In the genomic region with DNA sequence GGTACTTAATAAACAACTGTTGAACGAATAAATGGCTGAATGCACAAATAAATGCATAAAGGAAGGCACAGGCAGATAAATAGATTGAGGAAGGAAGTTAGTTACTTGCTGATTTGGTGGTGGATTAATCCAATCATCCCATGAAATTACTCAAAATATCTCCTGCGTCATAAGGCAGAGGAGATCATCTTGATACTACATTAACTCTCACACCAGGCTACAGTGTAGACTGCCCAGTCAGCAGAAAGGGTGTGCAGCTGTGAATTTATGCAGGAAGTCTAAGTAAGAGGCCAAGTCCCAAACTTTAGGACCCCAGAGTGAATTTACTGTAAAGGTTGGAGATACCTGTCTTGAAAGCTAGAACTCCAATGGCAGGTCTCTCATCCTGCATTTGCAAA, we compare ENCODE assay signal across 12 cellular contexts. TPM values are rescaled to one million over a fixed set of nuclear protein-coding genes. Genes with fewer than 3 reads are reported as not detected.
A peak's percentile ranks its signal among the peaks of the same experiment; 100 is the strongest.
DNase-seq lines count a peak whose midpoint lies in the region; ATAC-seq and TF ChIP-seq lines count a peak whose summit lies in the region.
"Had no signal": no experiment of that assay in that cellular context is flagged by ENCODE, and none has a peak within 500 bp of the region (broad histone marks: within the 10 kb centered on the region; RNA-seq: fewer than 3 reads in every experiment).

No MANE protein-coding gene starts in this region.

- no peak overlapping the region for H3K18ac ChIP-seq in neuronal stem cell (ENCODE audit: low read length)

- peaks cover 17 to 20% of the 10 kb centered on the region in 2 donors for H3K4me1 ChIP-seq in neuronal stem cell (ENCODE audit: control insufficient read depth in 2 of 2, insufficient read depth in 1 of 2, low read depth in 1 of 2, low read length in 2 of 2)
- peaks cover 73% of the 10 kb centered on the region for H3K4me1 ChIP-seq in vagina
- H3K4me1 ChIP-seq in ovary (ENCODE audit: insufficient read depth): peaks cover 21% of the 10 kb centered on the region
- peaks cover 10% of the 10 kb centered on the region for H3K4me1 ChIP-seq in neural progenitor cell

- H2BK15ac ChIP-seq in neuronal stem cell (ENCODE audit: low read length): no peak overlapping the region

- H2BK120ac ChIP-seq in neuronal stem cell (ENCODE audit: low read depth, low read length): no peak overlapping the region

- no peak overlapping the region for H4K8ac ChIP-seq in neuronal stem cell (ENCODE audit: low read depth, low read length)

- H4K20me1 ChIP-seq in neural progenitor cell (ENCODE audit: low read depth): no peaks in the 10 kb centered on the region

- peaks cover 6% of the 10 kb centered on the region for H3K27me3 Mint-ChIP-seq in neural progenitor cell (ENCODE audit: insufficient read depth, low read depth)
- H3K27me3 Mint-ChIP-seq: stimulated activated memory B cell treated with anti-CD40 and anti-IgM and Interleukin-4, amounts not matched to agents 10 μg/mL and 1 μg/mL and 100 μg/mL, for 72 hours had no signal

- no peak overlapping the region for H3K4me3 Mint-ChIP-seq in neural progenitor cell
- H3K4me3 Mint-ChIP-seq: effector memory CD8-positive, alpha-beta T cell; naive B cell; stimulated activated memory B cell treated with anti-CD40 and anti-IgM and Interleukin-4, amounts not matched to agents 10 μg/mL and 1 μg/mL and 100 μg/mL, for 72 hours had no signal

- no peaks in the 10 kb centered on the region for H3K9me3 Mint-ChIP-seq in neural progenitor cell
- H3K9me3 Mint-ChIP-seq: stimulated activated memory B cell treated with anti-CD40 and anti-IgM and Interleukin-4, amounts not matched to agents 10 μg/mL and 1 μg/mL and 100 μg/mL, for 72 hours had no signal

- DNase-seq in DMS 273 treated with DMSO at 0.1 percent for 48 hours (lab: John Stamatoyannopoulos, UW): peak; percentile 39
- DNase-seq in DMS 273 (lab: John Stamatoyannopoulos, UW; ENCODE audit: unreplicated experiment): no peak
- DNase-seq in Right ventricle myocardium superior: no peak
- no peak for DNase-seq in neuronal stem cell (ENCODE audit: low spot score)
- DNase-seq in vagina (ENCODE audit: extremely low spot score in 2 of 2): no peak
- DNase-seq in ovary: no peak
- no peak for DNase-seq in neural progenitor cell (ENCODE audit: low spot score)
- DNase-seq: 8988T; effector memory CD8-positive, alpha-beta T cell; naive B cell had no signal

- H3K4ac ChIP-seq in neuronal stem cell (ENCODE audit: low read length): no peak overlapping the region

- no peaks in the 10 kb centered on the region for H3K79me2 ChIP-seq in neural progenitor cell (ENCODE audit: low read depth)

- no peaks in the 10 kb centered on the region for H3K27me3 ChIP-seq in neuronal stem cell (ENCODE audit: control insufficient read depth in 3 of 3, insufficient read depth in 3 of 3, low read depth in 1 of 3, low read length in 3 of 3)
- H3K27me3 ChIP-seq in vagina: no peaks in the 10 kb centered on the region
- H3K27me3 ChIP-seq in ovary: no peaks in the 10 kb centered on the region
- H3K27me3 ChIP-seq in neural progenitor cell: no peaks in the 10 kb centered on the region

- H3K9ac ChIP-seq in neuronal stem cell (ENCODE audit: low read depth, low read length, poor library complexity) (no peak overlapping the region), neural progenitor cell (no peak overlapping the region)

- WGBS in neuronal stem cell (ENCODE audit: extremely low coverage in 2 of 2, insufficient read length in 2 of 2, insufficient replicate concordance in 1 of 2), 2 donors: no CpG with 5 or more reads among the region's 2 CpGs
- WGBS in ovary, 3 donors: 54 to 68% (median 61%) methylated on average over 2 of the region's 2 CpGs

- no peak overlapping the region for H4K91ac ChIP-seq in neuronal stem cell (ENCODE audit: low read depth, low read length, poor library complexity)

- H3K4me3 ChIP-seq in neuronal stem cell (ENCODE audit: low read length in 2 of 2) (no peak overlapping the region), vagina (no peak overlapping the region), ovary (no peak overlapping the region), neural progenitor cell (no peak overlapping the region)

- no peak for TF ChIP-seq EP300 in ovary (IDR thresholded peaks at IDR 0.05)

- no peak overlapping the region for H3K27ac Mint-ChIP-seq in neural progenitor cell
- H3K27ac Mint-ChIP-seq: effector memory CD8-positive, alpha-beta T cell; naive B cell; stimulated activated memory B cell treated with anti-CD40 and anti-IgM and Interleukin-4, amounts not matched to agents 10 μg/mL and 1 μg/mL and 100 μg/mL, for 72 hours had no signal

- H3K79me1 ChIP-seq in neuronal stem cell (ENCODE audit: low read depth, low read length): no peaks in the 10 kb centered on the region

- H2AFZ ChIP-seq in neuronal stem cell (ENCODE audit: low read length) (peak overlapping the region; percentile 33), neural progenitor cell (replicated peaks) (no peak overlapping the region)

- ATAC-seq in Right ventricle myocardium superior (ENCODE audit: poor library complexity) (peak; percentile 25), HG03378 (IDR thresholded peaks at IDR 0.05; ENCODE audit: unreplicated experiment) (no peak)
- ATAC-seq: effector memory CD8-positive, alpha-beta T cell; stimulated activated memory B cell treated with anti-CD40 and anti-IgM and Interleukin-4, amounts not matched to agents 10 μg/mL and 1 μg/mL and 100 μg/mL, for 72 hours had no signal

- no peak for TF ChIP-seq CTCF in vagina (IDR thresholded peaks at IDR 0.05)
- TF ChIP-seq CTCF in ovary (IDR thresholded peaks at IDR 0.05): no peak
- no peak for TF ChIP-seq CTCF in neural progenitor cell (IDR thresholded peaks at IDR 0.05)

- H3F3A ChIP-seq in neural progenitor cell (ENCODE audit: low read depth): no peaks in the 10 kb centered on the region

- intact Hi-C loops in Right ventricle myocardium superior (cut with DNase I) (no loop called here), vagina (cut with DNase I) (no loop called here), ovary (cut with DNase I) (no loop called here)

- no peak overlapping the region for H3K4me2 ChIP-seq in neuronal stem cell (ENCODE audit: insufficient read depth, low read length, poor library complexity, severe bottlenecking)
- no peak overlapping the region for H3K4me2 ChIP-seq in neural progenitor cell

- TF ChIP-seq POLR2A in vagina (IDR thresholded peaks at IDR 0.05): no peak
- TF ChIP-seq POLR2A in ovary (IDR thresholded peaks at IDR 0.05): no peak

- H3K4me1 Mint-ChIP-seq in neural progenitor cell: peaks cover 38% of the 10 kb centered on the region
- H3K4me1 Mint-ChIP-seq: naive B cell; stimulated activated memory B cell treated with anti-CD40 and anti-IgM and Interleukin-4, amounts not matched to agents 10 μg/mL and 1 μg/mL and 100 μg/mL, for 72 hours had no signal

- H3K9me3 ChIP-seq in neuronal stem cell (replicated peaks in 1 of 2; ENCODE audit: control insufficient read depth in 2 of 2, insufficient read depth in 1 of 2, low read depth in 1 of 2, low read length in 2 of 2): no peaks in the 10 kb centered on the region
- H3K9me3 ChIP-seq in vagina: no peaks in the 10 kb centered on the region
- H3K9me3 ChIP-seq in ovary: no peaks in the 10 kb centered on the region
- H3K9me3 ChIP-seq in neural progenitor cell (ENCODE audit: low read depth): no peaks in the 10 kb centered on the region

- no peak overlapping the region for H3K14ac ChIP-seq in neuronal stem cell (ENCODE audit: low read length)

- no peak overlapping the region for H2AK5ac ChIP-seq in neuronal stem cell (ENCODE audit: low read depth, low read length)

- H2BK12ac ChIP-seq in neuronal stem cell (ENCODE audit: low read length): no peak overlapping the region

- H3K23ac ChIP-seq in neuronal stem cell (ENCODE audit: low read depth, low read length, poor library complexity): no peak overlapping the region

- no peaks in the 10 kb centered on the region for H3K36me3 ChIP-seq in neuronal stem cell (replicated peaks in 1 of 2; ENCODE audit: control insufficient read depth in 2 of 2, insufficient read depth in 2 of 2, low read length in 2 of 2)
- no peaks in the 10 kb centered on the region for H3K36me3 ChIP-seq in vagina
- no peaks in the 10 kb centered on the region for H3K36me3 ChIP-seq in ovary
- no peaks in the 10 kb centered on the region for H3K36me3 ChIP-seq in neural progenitor cell

- no peak overlapping the region for H2BK5ac ChIP-seq in neuronal stem cell (ENCODE audit: low read length)

- H3K36me3 Mint-ChIP-seq in neural progenitor cell: no peaks in the 10 kb centered on the region
- H3K36me3 Mint-ChIP-seq: naive B cell; stimulated activated memory B cell treated with anti-CD40 and anti-IgM and Interleukin-4, amounts not matched to agents 10 μg/mL and 1 μg/mL and 100 μg/mL, for 72 hours had no signal

- H3K27ac ChIP-seq in neuronal stem cell (replicated peaks; ENCODE audit: low read length): no peak overlapping the region
- H3K27ac ChIP-seq in vagina: peak overlapping the region; percentile 80
- H3K27ac ChIP-seq in ovary: peak overlapping the region in 1 of 2 donors; percentile 66
- no peak overlapping the region for H3K27ac ChIP-seq in neural progenitor cell

RNA-seq across cellular contexts. Expression of a gene that starts 38.6 kb away (rescaled TPM):
- total RNA-seq in Right ventricle myocardium superior: 5.9 TPM
- 2.2 TPM for polyA plus RNA-seq in neuronal stem cell (2013, experiment 1 of 2)
- polyA plus RNA-seq in neuronal stem cell (2013, experiment 2 of 2): 2.3 TPM
- 39.3 TPM for total RNA-seq in vagina
- total RNA-seq in ovary: 10 to 100 TPM; 22.2 to 34.8 (median 27.2) TPM
- 10 to 100 TPM in 1 of 2 donors, 1 to 10 TPM in 1; 6.3 to 18.2 TPM for polyA plus RNA-seq in ovary
- 10.7 and 11.5 TPM in 2 replicates for total RNA-seq in neural progenitor cell (ENCODE audit: low replicate concordance)
